Comparison of ENCODE assay signal across 2 cellular contexts in genomic region chr1:239879321-239880170, GRCh38.
TF ChIP-seq lines count a peak whose summit lies in the region.

No MANE protein-coding gene starts in this region.

TF ChIP-seq in A549, 52 proteins besides CTCF, POLR2A, EP300 and RAD21:
- TF ChIP-seq ZC3H11A (IDR thresholded peaks at IDR 0.05), result no peak
- no peak for TF ChIP-seq RNF2 (IDR thresholded peaks at IDR 0.05; ENCODE audit: borderline replicate concordance, low read depth)
- TF ChIP-seq HMGXB4 (CRISPR knock-in tag; IDR thresholded peaks at IDR 0.05; ENCODE audit: borderline replicate concordance), result no peak
- no peak for TF ChIP-seq MAX (IDR thresholded peaks at IDR 0.05)
- TF ChIP-seq SMC3 (IDR thresholded peaks at IDR 0.05), result no peak
- no peak for TF ChIP-seq FOSL2 (IDR thresholded peaks at IDR 0.05)
- no peak for TF ChIP-seq FOSL2 (CRISPR knock-in tag; IDR thresholded peaks at IDR 0.05)
- TF ChIP-seq HOXB13 (CRISPR knock-in tag; IDR thresholded peaks at IDR 0.05; ENCODE audit: low read depth), result no peak
- no peak for TF ChIP-seq HOXA7 (CRISPR knock-in tag; IDR thresholded peaks at IDR 0.05)
- TF ChIP-seq HES2 (IDR thresholded peaks at IDR 0.05), result no peak
- no peak for TF ChIP-seq POLR2AphosphoS2 (conservative IDR thresholded peaks at IDR 0.05; ENCODE audit: low read length)
- TF ChIP-seq JUNB (IDR thresholded peaks at IDR 0.05), result no peak
- TF ChIP-seq RCOR1 (IDR thresholded peaks at IDR 0.05; ENCODE audit: low read depth, low read length), result no peak
- no peak for TF ChIP-seq PHF8 (IDR thresholded peaks at IDR 0.05; ENCODE audit: borderline replicate concordance, low read depth)
- no peak for TF ChIP-seq PBX3 (IDR thresholded peaks at IDR 0.05)
- TF ChIP-seq HDAC2 (IDR thresholded peaks at IDR 0.05), result no peak
- TF ChIP-seq USF2 (IDR thresholded peaks at IDR 0.05), result no peak
- TF ChIP-seq EHF (CRISPR knock-in tag; IDR thresholded peaks at IDR 0.05), result no peak
- TF ChIP-seq KDM5A (IDR thresholded peaks at IDR 0.05), result no peak
- no peak for TF ChIP-seq HOXB5 (CRISPR knock-in tag; IDR thresholded peaks at IDR 0.05)
- TF ChIP-seq FOXS1 (CRISPR knock-in tag; IDR thresholded peaks at IDR 0.05), result no peak
TF ChIP-seq in A549: peak in this region for 0.

TF ChIP-seq in SK-N-SH treated with all-trans-retinoic acid at 6 μM for 48 hours, 23 proteins besides CTCF, POLR2A, EP300 and RAD21:
- TF ChIP-seq ZNF8 (CRISPR knock-in tag; IDR thresholded peaks at IDR 0.05), result no peak
- no peak for TF ChIP-seq GLIS3 (CRISPR knock-in tag; IDR thresholded peaks at IDR 0.05)
- TF ChIP-seq, protein P1, sequence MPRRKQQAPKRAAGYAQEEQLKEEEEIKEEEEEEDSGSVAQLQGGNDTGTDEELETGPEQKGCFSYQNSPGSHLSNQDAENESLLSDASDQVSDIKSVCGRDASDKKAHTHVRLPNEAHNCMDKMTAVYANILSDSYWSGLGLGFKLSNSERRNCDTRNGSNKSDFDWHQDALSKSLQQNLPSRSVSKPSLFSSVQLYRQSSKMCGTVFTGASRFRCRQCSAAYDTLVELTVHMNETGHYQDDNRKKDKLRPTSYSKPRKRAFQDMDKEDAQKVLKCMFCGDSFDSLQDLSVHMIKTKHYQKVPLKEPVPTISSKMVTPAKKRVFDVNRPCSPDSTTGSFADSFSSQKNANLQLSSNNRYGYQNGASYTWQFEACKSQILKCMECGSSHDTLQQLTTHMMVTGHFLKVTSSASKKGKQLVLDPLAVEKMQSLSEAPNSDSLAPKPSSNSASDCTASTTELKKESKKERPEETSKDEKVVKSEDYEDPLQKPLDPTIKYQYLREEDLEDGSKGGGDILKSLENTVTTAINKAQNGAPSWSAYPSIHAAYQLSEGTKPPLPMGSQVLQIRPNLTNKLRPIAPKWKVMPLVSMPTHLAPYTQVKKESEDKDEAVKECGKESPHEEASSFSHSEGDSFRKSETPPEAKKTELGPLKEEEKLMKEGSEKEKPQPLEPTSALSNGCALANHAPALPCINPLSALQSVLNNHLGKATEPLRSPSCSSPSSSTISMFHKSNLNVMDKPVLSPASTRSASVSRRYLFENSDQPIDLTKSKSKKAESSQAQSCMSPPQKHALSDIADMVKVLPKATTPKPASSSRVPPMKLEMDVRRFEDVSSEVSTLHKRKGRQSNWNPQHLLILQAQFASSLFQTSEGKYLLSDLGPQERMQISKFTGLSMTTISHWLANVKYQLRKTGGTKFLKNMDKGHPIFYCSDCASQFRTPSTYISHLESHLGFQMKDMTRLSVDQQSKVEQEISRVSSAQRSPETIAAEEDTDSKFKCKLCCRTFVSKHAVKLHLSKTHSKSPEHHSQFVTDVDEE (CRISPR knock-in tag; IDR thresholded peaks at IDR 0.05), result 0 out of 2 replicates have a peak, but pooled peaks have one; percentile 50
- TF ChIP-seq BACH2 (CRISPR knock-in tag; IDR thresholded peaks at IDR 0.05; ENCODE audit: borderline replicate concordance), result no peak
- no peak for TF ChIP-seq TOX (CRISPR knock-in tag; IDR thresholded peaks at IDR 0.05; ENCODE audit: borderline replicate concordance)
- no peak for TF ChIP-seq ARNTL (CRISPR knock-in tag; IDR thresholded peaks at IDR 0.05; ENCODE audit: borderline replicate concordance, low read depth)
- no peak for TF ChIP-seq CSDC2 (CRISPR knock-in tag; IDR thresholded peaks at IDR 0.05)
